In the genomic region with DNA sequence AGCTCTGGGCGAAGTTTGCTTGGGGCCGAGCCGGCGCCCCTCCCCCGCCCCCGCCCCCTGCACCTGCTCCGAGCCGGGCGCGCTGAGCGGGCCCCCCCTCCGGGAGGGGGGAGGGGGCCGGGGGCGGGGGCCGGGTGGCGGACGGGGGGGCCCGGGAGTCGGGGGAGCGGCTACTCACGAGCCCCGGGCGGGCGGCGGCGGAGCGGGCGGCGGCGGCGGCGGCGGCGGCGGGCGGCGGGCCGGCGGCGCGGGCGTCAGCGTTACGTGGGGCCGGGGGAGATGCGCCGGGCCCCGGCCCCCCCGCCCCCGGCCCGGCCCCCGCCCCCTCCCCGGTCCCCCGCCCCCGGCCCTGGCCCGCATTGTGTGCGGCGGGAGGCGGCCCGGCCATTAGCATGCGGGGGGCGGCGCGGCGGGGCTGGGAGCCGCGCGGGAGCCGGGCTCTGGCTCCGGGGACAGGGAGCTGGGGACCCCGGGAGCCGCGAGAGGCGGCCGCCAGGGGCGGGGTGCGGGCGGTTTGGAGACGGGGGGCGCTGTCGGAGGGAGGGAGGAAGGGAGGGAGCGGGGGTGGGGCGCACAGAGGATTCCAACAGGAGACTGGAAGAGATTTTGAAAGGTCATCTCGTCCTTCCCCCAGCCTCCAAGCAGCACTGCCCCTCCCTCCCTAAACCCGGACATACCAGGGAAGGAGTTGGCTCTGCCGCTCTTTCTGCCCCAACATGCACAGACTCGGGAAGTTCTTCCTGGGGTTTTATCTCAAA, we compare ENCODE assay signal across 8 cellular contexts. TPM values are rescaled to one million over a fixed set of nuclear protein-coding genes. Genes with fewer than 3 reads are reported as not detected.
DNase-seq lines count a peak whose midpoint lies in the region; ATAC-seq, FAIRE-seq and TF ChIP-seq lines count a peak whose summit lies in the region.

Gene ZNF219 (minus strand): TSS at position 522 of the 758 bp plus-strand sequence. CDS start 5,064 bp downstream, outside the sequence.

- peak within 1 kb of the TSS; percentile 46 to 72 (median 58) for H3K4me3 ChIP-seq in endothelial cell of umbilical vein (replicated peaks in 1 of 3; ENCODE audit: insufficient read depth in 1 of 3, low read depth in 1 of 3, low read length in 3 of 3)

- H3K4me2 ChIP-seq in endothelial cell of umbilical vein (ENCODE audit: insufficient read depth, low read length), result peak within 1 kb of the TSS; percentile 77

- no peaks in the 10 kb centered on the region for H3K9me3 ChIP-seq in endothelial cell of umbilical vein (replicated peaks; ENCODE audit: control insufficient read depth, insufficient read depth, low read length)

- FAIRE-seq in endothelial cell of umbilical vein (lab: Jason Lieb, UNC), result peak; percentile 43

- no peaks in the 10 kb centered on the region for H4K20me1 ChIP-seq in endothelial cell of umbilical vein (replicated peaks; ENCODE audit: control insufficient read depth, extremely low read depth, insufficient read depth, low read length)

- H3K27ac ChIP-seq in endothelial cell of umbilical vein (ENCODE audit: insufficient read depth, low read depth, low read length), result no peak within 1 kb of the TSS

- TF ChIP-seq CTCF in endothelial cell of umbilical vein (IDR thresholded peaks at IDR 0.05; ENCODE audit: extremely low read depth in 1 of 2, insufficient read depth in 1 of 2, low read depth in 1 of 2, low read length in 2 of 2), result no peak

- BruUV-seq in endothelial cell of umbilical vein (replicated peaks; lab: Mats Ljungman, UMichigan), result no TSS peak

- H3K4me1 ChIP-seq in endothelial cell of umbilical vein (ENCODE audit: control insufficient read depth, extremely low read depth, insufficient read depth, low read length), result peaks cover 16% of the 10 kb centered on the region

- H2AFZ ChIP-seq in endothelial cell of umbilical vein (ENCODE audit: low read depth, low read length), result peak within 1 kb of the TSS; percentile 56

- H3K27me3 ChIP-seq in endothelial cell of umbilical vein (ENCODE audit: control insufficient read depth in 2 of 2, insufficient read depth in 2 of 2, low read length in 2 of 2), result peaks cover 12 to 26% of the 10 kb centered on the region in 2 experiments

- H3K9ac ChIP-seq in endothelial cell of umbilical vein (replicated peaks; ENCODE audit: extremely low read depth, insufficient read depth, low read length), result peak within 1 kb of the TSS; percentile 12

- H3K9me1 ChIP-seq in endothelial cell of umbilical vein (replicated peaks; ENCODE audit: control insufficient read depth, extremely low read depth, insufficient read depth, low read length), result no peaks in the 10 kb centered on the region

- dilution Hi-C loops in endothelial cell of umbilical vein (cut with MboI; ENCODE audit: extremely low pct_ligation_motif_present, low sequenced_read_pairs), result no loop called here

- peaks cover 40% of the 10 kb centered on the region for H3K4me1 Mint-ChIP-seq in activated CD4-positive, alpha-beta memory T cell treated with anti-CD3 and anti-CD28 coated beads, Interleukin-2, amount 10 ng/mL, durations not matched to agents 7 days and 5 days
- peaks cover 3% of the 10 kb centered on the region for H3K4me1 Mint-ChIP-seq in memory B cell

- H3K27ac Mint-ChIP-seq in activated CD4-positive, alpha-beta memory T cell treated with anti-CD3 and anti-CD28 coated beads, Interleukin-2, amount 10 ng/mL, durations not matched to agents 7 days and 5 days, result no peak within 1 kb of the TSS
- peak within 1 kb of the TSS; percentile 83 for H3K27ac Mint-ChIP-seq in memory B cell

- H3K36me3 Mint-ChIP-seq in activated CD4-positive, alpha-beta memory T cell treated with anti-CD3 and anti-CD28 coated beads, Interleukin-2, amount 10 ng/mL, durations not matched to agents 7 days and 5 days (ENCODE audit: low read depth), result no peaks in the 10 kb centered on the region
- no peaks in the 10 kb centered on the region for H3K36me3 Mint-ChIP-seq in memory B cell

- ATAC-seq in memory B cell (ENCODE audit: low read depth) (peak; percentile 54), GM19452 (IDR thresholded peaks at IDR 0.05; ENCODE audit: unreplicated experiment) (no peak), HG03108 (IDR thresholded peaks at IDR 0.05; ENCODE audit: unreplicated experiment) (no peak)

- H3K9me3 Mint-ChIP-seq in activated CD4-positive, alpha-beta memory T cell treated with anti-CD3 and anti-CD28 coated beads, Interleukin-2, amount 10 ng/mL, durations not matched to agents 7 days and 5 days, result no peaks in the 10 kb centered on the region
- H3K9me3 Mint-ChIP-seq in memory B cell, result no peaks in the 10 kb centered on the region

- peak within 1 kb of the TSS; percentile 78 for H3K4me3 Mint-ChIP-seq in activated CD4-positive, alpha-beta memory T cell treated with anti-CD3 and anti-CD28 coated beads, Interleukin-2, amount 10 ng/mL, durations not matched to agents 7 days and 5 days
- H3K4me3 Mint-ChIP-seq in memory B cell, result peak within 1 kb of the TSS; percentile 82

- DNase-seq in ELF-1 (ENCODE audit: low read depth, low spot score), result peak; percentile 63
- peak; percentile 53 for DNase-seq in M059J (ENCODE audit: low read depth)
- DNase-seq in activated CD4-positive, alpha-beta memory T cell treated with anti-CD3 and anti-CD28 coated beads, Interleukin-2, amount 10 ng/mL, durations not matched to agents 7 days and 5 days, result no peak
- peak; percentile 39 for DNase-seq in endothelial cell of umbilical vein (ENCODE audit: low read depth, low spot score)
- DNase-seq in memory B cell (ENCODE audit: low spot score in 2 of 2), result no peak
- peak; percentile 18 for DNase-seq in stromal cell of bone marrow (ENCODE audit: low read depth)

- no peak for TF ChIP-seq POLR2A in endothelial cell of umbilical vein (IDR thresholded peaks at IDR 0.05; ENCODE audit: low read depth, low read length)

- peaks cover 22% of the 10 kb centered on the region for H3K27me3 Mint-ChIP-seq in activated CD4-positive, alpha-beta memory T cell treated with anti-CD3 and anti-CD28 coated beads, Interleukin-2, amount 10 ng/mL, durations not matched to agents 7 days and 5 days
- peaks cover 5% of the 10 kb centered on the region for H3K27me3 Mint-ChIP-seq in memory B cell

- intact Hi-C loops in endothelial cell of umbilical vein (cut with micrococcal nuclease), result no loop called here

- H3K36me3 ChIP-seq in endothelial cell of umbilical vein (ENCODE audit: control insufficient read depth in 2 of 2, extremely low read depth in 1 of 2, insufficient read depth in 2 of 2, low read length in 2 of 2), result no peaks in the 10 kb centered on the region

- H3K79me2 ChIP-seq in endothelial cell of umbilical vein (ENCODE audit: control insufficient read depth, insufficient read depth, low read length), result no peaks in the 10 kb centered on the region

- POLR2A ChIA-PET in activated CD4-positive, alpha-beta memory T cell treated with anti-CD3 and anti-CD28 coated beads, Interleukin-2, amount 10 ng/mL, durations not matched to agents 7 days and 5 days (lab: Charles Lee), result no interaction called here
- POLR2A ChIA-PET in endothelial cell of umbilical vein (lab: Charles Lee), result no interaction called here

- CTCF ChIA-PET in activated CD4-positive, alpha-beta memory T cell treated with anti-CD3 and anti-CD28 coated beads, Interleukin-2, amount 10 ng/mL, durations not matched to agents 7 days and 5 days (lab: Charles Lee), result interaction anchor here (7.8 kb wide), 1 partner anchor 83 kb away, joined by 79 read pairs; no protein-coding TSS in a partner anchor
- CTCF ChIA-PET in endothelial cell of umbilical vein (lab: Charles Lee), result interaction anchor here (1.1 to 6.9 kb wide), 4 partner anchors 12 to 84 kb away, joined by 3 to 131 read pairs (median 6); partner anchors contain the start of gene ARHGEF40

TF ChIP-seq in endothelial cell of umbilical vein, 7 proteins besides CTCF, POLR2A, EP300 and RAD21:
- TF ChIP-seq POLR2AphosphoS5 (IDR thresholded peaks at IDR 0.05; ENCODE audit: insufficient read depth, low read depth, low read length), result no peak
- TF ChIP-seq MYC (IDR thresholded peaks at IDR 0.05; ENCODE audit: low read depth, low read length), result no peak
- no peak for TF ChIP-seq FOS (IDR thresholded peaks at IDR 0.05; ENCODE audit: borderline replicate concordance, insufficient read depth, low read length)
- TF ChIP-seq EZH2 (IDR thresholded peaks at IDR 0.05; ENCODE audit: borderline replicate concordance, low read depth, low read length, severe bottlenecking), result peak; percentile 72

RNA-seq across cellular contexts. Expression of gene ZNF219, which starts in this region (rescaled TPM):
- 5.3 and 12.1 TPM in 2 replicates for total RNA-seq in M059J (2014; rRNA removed; shearing (Covaris generic))
- total RNA-seq in activated CD4-positive, alpha-beta memory T cell treated with anti-CD3 and anti-CD28 coated beads, Interleukin-2, amount 10 ng/mL, durations not matched to agents 7 days and 5 days, result 1 to 10 TPM; 5.3 to 5.8 TPM
- total RNA-seq in endothelial cell of umbilical vein, result 12.8 and 15.2 TPM in 2 replicates
- 13.2 and 21.2 TPM in 2 replicates for polyA plus RNA-seq in endothelial cell of umbilical vein
- 3.6 and 7.8 TPM in 2 replicates for polyA plus RNA-seq in endothelial cell of umbilical vein (2011; cell fraction: cytosol; rRNA removed)
- 17.9 and 19.4 TPM in 2 replicates for polyA plus RNA-seq in endothelial cell of umbilical vein (2011; cell fraction: nucleus; rRNA removed)
- 2.8 and 4.3 TPM in 2 replicates for polyA plus RNA-seq in endothelial cell of umbilical vein (2012)
- 7.4 and 7.7 TPM in 2 replicates for polyA minus RNA-seq in endothelial cell of umbilical vein
- 21.7 TPM for polyA minus RNA-seq in endothelial cell of umbilical vein (2011; cell fraction: cytosol; rRNA and poly(A)+ RNA removed)
- 4.5 and 12.0 TPM in 2 replicates for polyA minus RNA-seq in endothelial cell of umbilical vein (2011; cell fraction: nucleus; rRNA and poly(A)+ RNA removed)

Comparison
In these comparisons a context has a peak if more than half of its experiments do, and no peak if none do; other contexts are left out.
1. DNase-seq: peak in ELF-1 (single experiment), M059J (single experiment), endothelial cell of umbilical vein (single experiment) and stromal cell of bone marrow (single experiment); none in activated CD4-positive, alpha-beta memory T cell treated with anti-CD3 and anti-CD28 coated beads, Interleukin-2, amount 10 ng/mL, durations not matched to agents 7 days and 5 days (single experiment) and memory B cell (0 of 2).